ENCODE assay signal across 12 cellular contexts in the genomic region with DNA sequence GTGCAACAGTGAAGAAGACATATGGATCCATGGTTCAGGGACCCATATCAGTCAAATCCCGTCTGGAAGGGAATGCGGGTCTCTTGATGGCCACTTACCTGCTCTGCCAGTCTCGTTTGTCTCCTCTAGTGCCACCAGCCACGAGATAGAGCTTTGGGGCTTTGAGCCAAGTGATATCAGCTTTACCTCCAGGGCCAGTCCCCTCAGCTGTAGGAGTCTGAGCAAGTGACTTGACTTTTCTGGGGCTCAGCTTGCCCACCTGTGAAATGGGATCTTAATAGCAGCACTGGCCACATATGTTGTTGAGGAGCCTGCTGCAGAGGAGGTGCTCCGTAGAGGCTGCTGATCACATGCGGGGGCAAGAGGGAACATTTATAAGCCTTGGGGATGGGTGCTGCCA. TPM values are rescaled to one million over a fixed set of nuclear protein-coding genes. Genes with fewer than 3 reads are reported as not detected.
DNase-seq lines count a peak whose midpoint lies in the region; ATAC-seq and TF ChIP-seq lines count a peak whose summit lies in the region.
"Had no signal": no experiment of that assay in that cellular context is flagged by ENCODE, and none has a peak within 500 bp of the region (broad histone marks: within the 10 kb centered on the region; RNA-seq: fewer than 3 reads in every experiment).

No MANE protein-coding gene starts in this region.

- no peaks in the 10 kb centered on the region for H3K36me3 ChIP-seq in mucosa of descending colon (ENCODE audit: low read depth)

- H3K27me3 Mint-ChIP-seq in activated CD4-positive, alpha-beta T cell treated with anti-CD3 and anti-CD28 coated beads, Interleukin-2, amount 10 ng/mL, durations not matched to agents 7 days and 5 days = no peaks in the 10 kb centered on the region
- H3K27me3 Mint-ChIP-seq in T-helper 17 cell = peaks cover 11% of the 10 kb centered on the region
- H3K27me3 Mint-ChIP-seq in stimulated activated memory B cell treated with anti-CD40 and anti-IgM and Interleukin-4, amounts not matched to agents 10 μg/mL and 1 μg/mL and 100 μg/mL, for 72 hours = no peaks in the 10 kb centered on the region

- POLR2A ChIA-PET in activated CD4-positive, alpha-beta T cell treated with anti-CD3 and anti-CD28 coated beads, Interleukin-2, amount 10 ng/mL, durations not matched to agents 7 days and 5 days (lab: Charles Lee) = no interaction called here

- H3K9me3 ChIP-seq in T-helper 17 cell (ENCODE audit: control insufficient read depth, low read length, poor library complexity, severe bottlenecking) = no peaks in the 10 kb centered on the region
- H3K9me3 ChIP-seq in mucosa of descending colon = no peaks in the 10 kb centered on the region

- peak overlapping the region; percentile 28 for H3K4me3 Mint-ChIP-seq in activated CD4-positive, alpha-beta T cell treated with anti-CD3 and anti-CD28 coated beads, Interleukin-2, amount 10 ng/mL, durations not matched to agents 7 days and 5 days
- H3K4me3 Mint-ChIP-seq in T-helper 17 cell = no peak overlapping the region
- H3K4me3 Mint-ChIP-seq in stimulated activated memory B cell treated with anti-CD40 and anti-IgM and Interleukin-4, amounts not matched to agents 10 μg/mL and 1 μg/mL and 100 μg/mL, for 72 hours = no peak overlapping the region

- in situ Hi-C loops in G401 (cut with HindIII; ENCODE audit: low sequenced_read_pairs) = loop anchor here (10.0 kb wide), 1 partner anchor 105 kb away; no protein-coding TSS in a partner anchor

- TF ChIP-seq CTCF in foreskin keratinocyte (conservative IDR thresholded peaks at IDR 0.05) (no peak), mucosa of descending colon (IDR thresholded peaks at IDR 0.05) (no peak)

- peak overlapping the region; percentile 47 for H3K27ac ChIP-seq in foreskin keratinocyte

- H3K9me3 Mint-ChIP-seq in activated CD4-positive, alpha-beta T cell treated with anti-CD3 and anti-CD28 coated beads, Interleukin-2, amount 10 ng/mL, durations not matched to agents 7 days and 5 days = no peaks in the 10 kb centered on the region
- no peaks in the 10 kb centered on the region for H3K9me3 Mint-ChIP-seq in stimulated activated memory B cell treated with anti-CD40 and anti-IgM and Interleukin-4, amounts not matched to agents 10 μg/mL and 1 μg/mL and 100 μg/mL, for 72 hours
- H3K9me3 Mint-ChIP-seq: HFFc6 had no signal

- H3K27me3 ChIP-seq in foreskin keratinocyte = no peaks in the 10 kb centered on the region

- ATAC-seq in T-helper 17 cell (no peak), foreskin keratinocyte (no peak), mucosa of descending colon (no peak)
- ATAC-seq in stimulated activated memory B cell treated with anti-CD40 and anti-IgM and Interleukin-4, amounts not matched to agents 10 μg/mL and 1 μg/mL and 100 μg/mL, for 72 hours = no peak
- ATAC-seq: activated CD8-positive, alpha-beta memory T cell treated with anti-CD3 and anti-CD28 coated beads, Interleukin-2, amount 10 ng/mL, durations not matched to agents 7 days and 5 days had no signal

- H3K4me1 ChIP-seq in foreskin keratinocyte (peaks cover 29% of the 10 kb centered on the region), mucosa of descending colon (ENCODE audit: low read depth) (no peaks in the 10 kb centered on the region)

- peak overlapping the region; percentile 81 for H3K27ac Mint-ChIP-seq in activated CD4-positive, alpha-beta T cell treated with anti-CD3 and anti-CD28 coated beads, Interleukin-2, amount 10 ng/mL, durations not matched to agents 7 days and 5 days
- peak overlapping the region; percentile 92 for H3K27ac Mint-ChIP-seq in T-helper 17 cell
- peak overlapping the region; percentile 83 for H3K27ac Mint-ChIP-seq in stimulated activated memory B cell treated with anti-CD40 and anti-IgM and Interleukin-4, amounts not matched to agents 10 μg/mL and 1 μg/mL and 100 μg/mL, for 72 hours

- DNase-seq in activated CD4-positive, alpha-beta T cell treated with anti-CD3 and anti-CD28 coated beads, Interleukin-2, amount 10 ng/mL, durations not matched to agents 7 days and 5 days = no peak
- DNase-seq in activated CD4-positive, alpha-beta T cell treated with anti-CD3 and anti-CD28 coated beads, Interleukin-2, amount 50 U/mL, for 48 hours = no peak
- DNase-seq in T-helper 17 cell = no peak
- DNase-seq in foreskin keratinocyte = no peak
- no peak for DNase-seq in G401 (ENCODE audit: low spot score)
- no peak for DNase-seq in NCI-H774 (lab: John Stamatoyannopoulos, UW)
- no peak for DNase-seq in mucosa of descending colon
- DNase-seq: activated CD8-positive, alpha-beta memory T cell treated with anti-CD3 and anti-CD28 coated beads, Interleukin-2, amount 10 ng/mL, durations not matched to agents 7 days and 5 days; HFFc6; NCI-H2107; T1000 had no signal

- H3K4me1 Mint-ChIP-seq in activated CD4-positive, alpha-beta T cell treated with anti-CD3 and anti-CD28 coated beads, Interleukin-2, amount 10 ng/mL, durations not matched to agents 7 days and 5 days = peaks cover 15% of the 10 kb centered on the region
- H3K4me1 Mint-ChIP-seq in T-helper 17 cell = peaks cover 10% of the 10 kb centered on the region
- peaks cover 42% of the 10 kb centered on the region for H3K4me1 Mint-ChIP-seq in stimulated activated memory B cell treated with anti-CD40 and anti-IgM and Interleukin-4, amounts not matched to agents 10 μg/mL and 1 μg/mL and 100 μg/mL, for 72 hours

- H3K4me3 ChIP-seq in mucosa of descending colon = no peak overlapping the region

- intact Hi-C loops in mucosa of descending colon (cut with DNase I, micrococcal nuclease) = no loop called here

- CTCF ChIA-PET in activated CD4-positive, alpha-beta T cell treated with anti-CD3 and anti-CD28 coated beads, Interleukin-2, amount 10 ng/mL, durations not matched to agents 7 days and 5 days (lab: Charles Lee) = interaction anchor here (0.9 to 1.7 kb wide), 5 partner anchors 12 to 316 kb away, joined by 3 to 6 read pairs (median 5); no protein-coding TSS in a partner anchor

- no peaks in the 10 kb centered on the region for H3K36me3 Mint-ChIP-seq in activated CD4-positive, alpha-beta T cell treated with anti-CD3 and anti-CD28 coated beads, Interleukin-2, amount 10 ng/mL, durations not matched to agents 7 days and 5 days (ENCODE audit: low read depth)
- H3K36me3 Mint-ChIP-seq in T-helper 17 cell (ENCODE audit: low read depth) = no peaks in the 10 kb centered on the region
- no peaks in the 10 kb centered on the region for H3K36me3 Mint-ChIP-seq in stimulated activated memory B cell treated with anti-CD40 and anti-IgM and Interleukin-4, amounts not matched to agents 10 μg/mL and 1 μg/mL and 100 μg/mL, for 72 hours
- H3K36me3 Mint-ChIP-seq: activated CD8-positive, alpha-beta memory T cell treated with anti-CD3 and anti-CD28 coated beads, Interleukin-2, amount 10 ng/mL, durations not matched to agents 7 days and 5 days had no signal

RNA-seq across cellular contexts. Expression of a gene that starts 1.2 kb away (rescaled TPM):
- 1 to 10 TPM; 1.5 to 2.0 TPM for total RNA-seq in activated CD4-positive, alpha-beta T cell treated with anti-CD3 and anti-CD28 coated beads, Interleukin-2, amount 10 ng/mL, durations not matched to agents 7 days and 5 days
- 1 to 10 TPM; 1.7 to 2.8 TPM for total RNA-seq in T-helper 17 cell
- 33.2 and 43.9 TPM in 2 replicates for total RNA-seq in foreskin keratinocyte
- polyA plus RNA-seq in foreskin keratinocyte = 19.0 and 25.4 TPM in 2 replicates
- not detected in 2 replicates for total RNA-seq in G401 (2014; rRNA removed; shearing (Covaris generic))
- total RNA-seq in mucosa of descending colon = 1 to 10 TPM; 4.8 to 8.9 (median 8.1) TPM
